Comparison of ENCODE assay signal across 1 cellular context in the genomic region with DNA sequence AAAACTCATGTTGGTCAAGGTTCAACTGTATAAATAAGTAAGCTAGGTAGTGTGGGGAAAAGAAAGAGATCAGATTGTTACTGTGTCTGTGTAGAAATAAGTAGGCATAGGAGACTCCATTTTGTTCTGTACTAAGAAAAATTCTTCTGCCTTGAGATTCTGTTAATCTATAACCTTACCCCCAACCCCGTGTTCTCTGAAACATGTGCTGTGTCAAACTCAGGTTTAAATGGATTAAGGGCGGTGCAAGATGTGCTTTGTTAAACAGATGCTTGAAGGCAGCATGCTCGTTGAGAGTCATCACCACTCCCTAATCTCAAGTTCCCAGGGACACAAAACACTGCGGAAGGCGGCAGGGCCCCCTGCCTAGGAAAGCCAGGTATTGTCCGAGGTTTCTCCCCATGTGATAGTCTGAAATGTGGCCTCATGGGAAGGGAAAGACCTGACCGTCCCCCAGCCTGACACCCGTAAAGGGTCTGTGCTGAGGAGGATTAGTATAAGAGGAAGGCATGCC.
TF ChIP-seq lines count a peak whose summit lies in the region.
"Not testable (repeated sequence)": the region's sequence is repeated elsewhere in the genome, so short reads cannot be mapped to it uniquely, and the experiment has no call there.

No MANE protein-coding gene starts in this region.

TF ChIP-seq in HepG2, 621 proteins besides CTCF, POLR2A, EP300 and RAD21:
- TF ChIP-seq, protein P1, sequence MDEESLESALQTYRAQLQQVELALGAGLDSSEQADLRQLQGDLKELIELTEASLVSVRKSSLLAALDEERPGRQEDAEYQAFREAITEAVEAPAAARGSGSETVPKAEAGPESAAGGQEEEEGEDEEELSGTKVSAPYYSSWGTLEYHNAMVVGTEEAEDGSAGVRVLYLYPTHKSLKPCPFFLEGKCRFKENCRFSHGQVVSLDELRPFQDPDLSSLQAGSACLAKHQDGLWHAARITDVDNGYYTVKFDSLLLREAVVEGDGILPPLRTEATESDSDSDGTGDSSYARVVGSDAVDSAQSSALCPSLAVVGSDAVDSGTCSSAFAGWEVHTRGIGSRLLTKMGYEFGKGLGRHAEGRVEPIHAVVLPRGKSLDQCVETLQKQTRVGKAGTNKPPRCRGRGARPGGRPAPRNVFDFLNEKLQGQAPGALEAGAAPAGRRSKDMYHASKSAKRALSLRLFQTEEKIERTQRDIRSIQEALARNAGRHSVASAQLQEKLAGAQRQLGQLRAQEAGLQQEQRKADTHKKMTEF (CRISPR knock-in tag; IDR thresholded peaks at IDR 0.05): 0 out of 2 replicates have a peak, but pooled peaks have one; percentile 15
- peak; percentile 56; the same call in 1 of the 2 replicates for TF ChIP-seq GATAD2A (CRISPR knock-in tag; IDR thresholded peaks at IDR 0.05)
- TF ChIP-seq SALL1 (CRISPR knock-in tag; IDR thresholded peaks at IDR 0.05): peak; percentile 26; the same call in 1 of the 2 replicates
- 0 out of 2 replicates have a peak, but pooled peaks have one; percentile 24 for TF ChIP-seq SMAD3 (CRISPR knock-in tag; IDR thresholded peaks at IDR 0.05)
- TF ChIP-seq, protein P2, sequence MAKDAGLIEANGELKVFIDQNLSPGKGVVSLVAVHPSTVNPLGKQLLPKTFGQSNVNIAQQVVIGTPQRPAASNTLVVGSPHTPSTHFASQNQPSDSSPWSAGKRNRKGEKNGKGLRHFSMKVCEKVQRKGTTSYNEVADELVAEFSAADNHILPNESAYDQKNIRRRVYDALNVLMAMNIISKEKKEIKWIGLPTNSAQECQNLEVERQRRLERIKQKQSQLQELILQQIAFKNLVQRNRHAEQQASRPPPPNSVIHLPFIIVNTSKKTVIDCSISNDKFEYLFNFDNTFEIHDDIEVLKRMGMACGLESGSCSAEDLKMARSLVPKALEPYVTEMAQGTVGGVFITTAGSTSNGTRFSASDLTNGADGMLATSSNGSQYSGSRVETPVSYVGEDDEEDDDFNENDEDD (CRISPR knock-in tag; IDR thresholded peaks at IDR 0.05; ENCODE audit: borderline replicate concordance): peak; percentile 20; the same call in 1 of the 2 replicates
- 0 out of 2 replicates have a peak, but pooled peaks have one; percentile 21 for TF ChIP-seq ZNF792 (CRISPR knock-in tag; IDR thresholded peaks at IDR 0.05)
- TF ChIP-seq, protein P3, sequence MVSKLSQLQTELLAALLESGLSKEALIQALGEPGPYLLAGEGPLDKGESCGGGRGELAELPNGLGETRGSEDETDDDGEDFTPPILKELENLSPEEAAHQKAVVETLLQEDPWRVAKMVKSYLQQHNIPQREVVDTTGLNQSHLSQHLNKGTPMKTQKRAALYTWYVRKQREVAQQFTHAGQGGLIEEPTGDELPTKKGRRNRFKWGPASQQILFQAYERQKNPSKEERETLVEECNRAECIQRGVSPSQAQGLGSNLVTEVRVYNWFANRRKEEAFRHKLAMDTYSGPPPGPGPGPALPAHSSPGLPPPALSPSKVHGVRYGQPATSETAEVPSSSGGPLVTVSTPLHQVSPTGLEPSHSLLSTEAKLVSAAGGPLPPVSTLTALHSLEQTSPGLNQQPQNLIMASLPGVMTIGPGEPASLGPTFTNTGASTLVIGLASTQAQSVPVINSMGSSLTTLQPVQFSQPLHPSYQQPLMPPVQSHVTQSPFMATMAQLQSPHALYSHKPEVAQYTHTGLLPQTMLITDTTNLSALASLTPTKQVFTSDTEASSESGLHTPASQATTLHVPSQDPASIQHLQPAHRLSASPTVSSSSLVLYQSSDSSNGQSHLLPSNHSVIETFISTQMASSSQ (IDR thresholded peaks at IDR 0.05; ENCODE audit: low read depth): not testable (repeated sequence)
- TF ChIP-seq, protein P3 (CRISPR knock-in tag; IDR thresholded peaks at IDR 0.05; ENCODE audit: borderline replicate concordance): peak; percentile 44; the same call in 1 of the 2 replicates
- TF ChIP-seq HDAC2 (CRISPR knock-in tag; IDR thresholded peaks at IDR 0.05): 0 out of 2 replicates have a peak, but pooled peaks have one; percentile 31
- peak; percentile 58 for TF ChIP-seq ZNF143 (CRISPR knock-in tag; IDR thresholded peaks at IDR 0.05)
- TF ChIP-seq SP5 (CRISPR knock-in tag; IDR thresholded peaks at IDR 0.05; ENCODE audit: borderline replicate concordance, low read depth): peak; percentile 64; the same call in 1 of the 2 replicates
- peak; percentile 45; the same call in 1 of the 2 replicates for TF ChIP-seq KAT7 (CRISPR knock-in tag; IDR thresholded peaks at IDR 0.05; ENCODE audit: borderline replicate concordance)
- TF ChIP-seq PHF21A (CRISPR knock-in tag; IDR thresholded peaks at IDR 0.05): peak; percentile 20; the same call in 1 of the 2 replicates
- TF ChIP-seq, protein P4, sequence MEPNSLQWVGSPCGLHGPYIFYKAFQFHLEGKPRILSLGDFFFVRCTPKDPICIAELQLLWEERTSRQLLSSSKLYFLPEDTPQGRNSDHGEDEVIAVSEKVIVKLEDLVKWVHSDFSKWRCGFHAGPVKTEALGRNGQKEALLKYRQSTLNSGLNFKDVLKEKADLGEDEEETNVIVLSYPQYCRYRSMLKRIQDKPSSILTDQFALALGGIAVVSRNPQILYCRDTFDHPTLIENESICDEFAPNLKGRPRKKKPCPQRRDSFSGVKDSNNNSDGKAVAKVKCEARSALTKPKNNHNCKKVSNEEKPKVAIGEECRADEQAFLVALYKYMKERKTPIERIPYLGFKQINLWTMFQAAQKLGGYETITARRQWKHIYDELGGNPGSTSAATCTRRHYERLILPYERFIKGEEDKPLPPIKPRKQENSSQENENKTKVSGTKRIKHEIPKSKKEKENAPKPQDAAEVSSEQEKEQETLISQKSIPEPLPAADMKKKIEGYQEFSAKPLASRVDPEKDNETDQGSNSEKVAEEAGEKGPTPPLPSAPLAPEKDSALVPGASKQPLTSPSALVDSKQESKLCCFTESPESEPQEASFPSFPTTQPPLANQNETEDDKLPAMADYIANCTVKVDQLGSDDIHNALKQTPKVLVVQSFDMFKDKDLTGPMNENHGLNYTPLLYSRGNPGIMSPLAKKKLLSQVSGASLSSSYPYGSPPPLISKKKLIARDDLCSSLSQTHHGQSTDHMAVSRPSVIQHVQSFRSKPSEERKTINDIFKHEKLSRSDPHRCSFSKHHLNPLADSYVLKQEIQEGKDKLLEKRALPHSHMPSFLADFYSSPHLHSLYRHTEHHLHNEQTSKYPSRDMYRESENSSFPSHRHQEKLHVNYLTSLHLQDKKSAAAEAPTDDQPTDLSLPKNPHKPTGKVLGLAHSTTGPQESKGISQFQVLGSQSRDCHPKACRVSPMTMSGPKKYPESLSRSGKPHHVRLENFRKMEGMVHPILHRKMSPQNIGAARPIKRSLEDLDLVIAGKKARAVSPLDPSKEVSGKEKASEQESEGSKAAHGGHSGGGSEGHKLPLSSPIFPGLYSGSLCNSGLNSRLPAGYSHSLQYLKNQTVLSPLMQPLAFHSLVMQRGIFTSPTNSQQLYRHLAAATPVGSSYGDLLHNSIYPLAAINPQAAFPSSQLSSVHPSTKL (CRISPR knock-in tag; IDR thresholded peaks at IDR 0.05): peak; percentile 41; the same call in 1 of the 2 replicates
- 0 out of 2 replicates have a peak, but pooled peaks have one; percentile 34 for TF ChIP-seq SAP130 (CRISPR knock-in tag; IDR thresholded peaks at IDR 0.05; ENCODE audit: low read depth)
- TF ChIP-seq GATAD1 (CRISPR knock-in tag; IDR thresholded peaks at IDR 0.05): 0 out of 2 replicates have a peak, but pooled peaks have one; percentile 24
- 0 out of 2 replicates have a peak, but pooled peaks have one; percentile 17 for TF ChIP-seq IRF2 (CRISPR knock-in tag; IDR thresholded peaks at IDR 0.05)
- 0 out of 2 replicates have a peak, but pooled peaks have one; percentile 26 for TF ChIP-seq TBX2 (CRISPR knock-in tag; IDR thresholded peaks at IDR 0.05; ENCODE audit: borderline replicate concordance)
- peak; percentile 65; the same call in 1 of the 2 replicates for TF ChIP-seq DMAP1 (CRISPR knock-in tag; IDR thresholded peaks at IDR 0.05)
- TF ChIP-seq, protein P5, sequence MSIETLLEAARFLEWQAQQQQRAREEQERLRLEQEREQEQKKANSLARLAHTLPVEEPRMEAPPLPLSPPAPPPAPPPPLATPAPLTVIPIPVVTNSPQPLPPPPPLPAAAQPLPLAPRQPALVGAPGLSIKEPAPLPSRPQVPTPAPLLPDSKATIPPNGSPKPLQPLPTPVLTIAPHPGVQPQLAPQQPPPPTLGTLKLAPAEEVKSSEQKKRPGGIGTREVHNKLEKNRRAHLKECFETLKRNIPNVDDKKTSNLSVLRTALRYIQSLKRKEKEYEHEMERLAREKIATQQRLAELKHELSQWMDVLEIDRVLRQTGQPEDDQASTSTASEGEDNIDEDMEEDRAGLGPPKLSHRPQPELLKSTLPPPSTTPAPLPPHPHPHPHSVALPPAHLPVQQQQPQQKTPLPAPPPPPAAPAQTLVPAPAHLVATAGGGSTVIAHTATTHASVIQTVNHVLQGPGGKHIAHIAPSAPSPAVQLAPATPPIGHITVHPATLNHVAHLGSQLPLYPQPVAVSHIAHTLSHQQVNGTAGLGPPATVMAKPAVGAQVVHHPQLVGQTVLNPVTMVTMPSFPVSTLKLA (IDR thresholded peaks at IDR 0.05): 0 out of 2 replicates have a peak, but pooled peaks have one; percentile 14
TF ChIP-seq in HepG2: peak in this region for 19; not testable (repeated sequence) for 602.
